Comparison of ENCODE assay signal across 22 cellular contexts in the genomic region with DNA sequence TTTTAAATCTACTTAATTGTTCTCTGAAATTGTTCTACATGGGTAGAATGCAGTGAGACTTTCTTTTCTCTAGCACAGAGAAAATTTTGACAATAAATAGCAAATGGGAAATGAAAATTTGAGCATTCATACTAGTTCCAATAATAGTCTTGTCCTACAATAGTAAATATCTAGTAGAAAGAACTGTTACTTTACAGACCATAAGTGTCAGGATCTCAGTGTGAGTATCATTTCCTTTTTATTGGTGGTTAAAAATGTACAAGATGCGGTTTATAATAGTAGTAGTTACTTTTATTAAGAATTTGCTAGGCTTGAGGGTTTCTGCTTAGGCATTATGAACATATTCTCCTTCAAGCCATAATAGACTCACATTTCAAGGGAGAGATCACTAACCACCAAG. TPM values are rescaled to one million over a fixed set of nuclear protein-coding genes. Genes with fewer than 3 reads are reported as not detected.
"Had no signal": no experiment of that assay in that cellular context is flagged by ENCODE, and none has a peak within 500 bp of the region (broad histone marks: within the 10 kb centered on the region; RNA-seq: fewer than 3 reads in every experiment).

No MANE protein-coding gene starts in this region.

- ATAC-seq: activated naive CD8-positive, alpha-beta T cell treated with anti-CD3 and anti-CD28 coated beads, Interleukin-2, amount 50 U/mL, for 24 hours; activated T-helper 17 cell treated with anti-CD3 and anti-CD28 coated beads, Interleukin-2, amount 50 U/mL, for 72 hours; left lung; right lobe of liver had no signal

- DNase-seq: activated CD4-positive, alpha-beta T cell treated with anti-CD3 and anti-CD28 coated beads for 1 hour; activated CD4-positive, alpha-beta T cell treated with anti-CD3 and anti-CD28 coated beads, Interleukin-2, amount 50 U/mL, for 4 hours; activated naive CD4-positive, alpha-beta T cell treated with Interleukin-2 at 50 U/mL for 16 hours; activated naive CD8-positive, alpha-beta T cell treated with anti-CD3 and anti-CD28 coated beads, Interleukin-2, amount 50 U/mL, for 24 hours; aorta; cerebellar nuclear complex; effector CD8-positive, alpha-beta T cell; foreskin fibroblast; hippocampal formation; kidney; left lung; mammary epithelial cell; naive B cell; ovary; right lobe of liver; trophoblast cell had no signal

- H3K27ac ChIP-seq: breast epithelium, left lung, ovary, right lobe of liver, suprapubic skin had no signal

- H3K27me3 Mint-ChIP-seq: activated naive CD8-positive, alpha-beta T cell treated with anti-CD3 and anti-CD28 coated beads, Interleukin-2, amount 50 U/mL, for 24 hours had no signal

- FAIRE-seq: endothelial cell of umbilical vein, kidney had no signal

- H3K4me1 Mint-ChIP-seq: activated naive CD8-positive, alpha-beta T cell treated with anti-CD3 and anti-CD28 coated beads, Interleukin-2, amount 50 U/mL, for 24 hours; activated T-helper 17 cell treated with anti-CD3 and anti-CD28 coated beads, Interleukin-2, amount 50 U/mL, for 72 hours; naive B cell had no signal

- H3K9me3 Mint-ChIP-seq: activated naive CD8-positive, alpha-beta T cell treated with anti-CD3 and anti-CD28 coated beads, Interleukin-2, amount 50 U/mL, for 24 hours; activated T-helper 17 cell treated with anti-CD3 and anti-CD28 coated beads, Interleukin-2, amount 50 U/mL, for 72 hours; stimulated activated naive CD8-positive, alpha-beta T cell treated with anti-CD3 and anti-CD28 coated beads, Interleukin-15, Interleukin-2, amounts not matched to agents 100 ng/mL and 50 ng/mL, for 24 hours had no signal

- H3K36me3 ChIP-seq: breast epithelium, left lung, ovary, right lobe of liver, suprapubic skin had no signal

- H3K4me3 ChIP-seq: breast epithelium, left lung, ovary, right lobe of liver, suprapubic skin had no signal

- H3K36me3 Mint-ChIP-seq: naive B cell had no signal

- H3K4me3 Mint-ChIP-seq: activated naive CD8-positive, alpha-beta T cell treated with anti-CD3 and anti-CD28 coated beads, Interleukin-2, amount 50 U/mL, for 24 hours; activated T-helper 17 cell treated with anti-CD3 and anti-CD28 coated beads, Interleukin-2, amount 50 U/mL, for 72 hours; naive B cell; stimulated activated naive CD8-positive, alpha-beta T cell treated with anti-CD3 and anti-CD28 coated beads, Interleukin-15, Interleukin-2, amounts not matched to agents 100 ng/mL and 50 ng/mL, for 24 hours had no signal

- H3K9me3 ChIP-seq: breast epithelium, left lung, ovary, right lobe of liver, suprapubic skin had no signal

- H3K27ac Mint-ChIP-seq: activated naive CD8-positive, alpha-beta T cell treated with anti-CD3 and anti-CD28 coated beads, Interleukin-2, amount 50 U/mL, for 24 hours; activated T-helper 17 cell treated with anti-CD3 and anti-CD28 coated beads, Interleukin-2, amount 50 U/mL, for 72 hours; naive B cell; stimulated activated naive CD8-positive, alpha-beta T cell treated with anti-CD3 and anti-CD28 coated beads, Interleukin-15, Interleukin-2, amounts not matched to agents 100 ng/mL and 50 ng/mL, for 24 hours had no signal

- H3K4me1 ChIP-seq: breast epithelium, left lung, right lobe of liver had no signal

- H3K27me3 ChIP-seq: breast epithelium, left lung, ovary, right lobe of liver, suprapubic skin had no signal

RNA-seq across cellular contexts. Expression of gene KCNE4, which starts 43.2 kb away (rescaled TPM):
- total RNA-seq: activated T-helper 17 cell treated with anti-CD3 and anti-CD28 coated beads, Interleukin-2, amount 50 U/mL, for 72 hours; endothelial cell of umbilical vein; pulmonary artery endothelial cell had no signal
